8 cellular contexts compared by ENCODE assay signal in genomic region chr17:70552230-70552981, GRCh38.
DNase-seq lines count a peak whose midpoint lies in the region; ATAC-seq and TF ChIP-seq lines count a peak whose summit lies in the region.

No MANE protein-coding gene starts in this region.

- H3K9me3 Mint-ChIP-seq in naive B cell, result peaks cover 0 to 2% (median 0%) of the 10 kb centered on the region in 7 donors

- H3K4me1 Mint-ChIP-seq in naive B cell, result no peaks in the 10 kb centered on the region

- no peak for TF ChIP-seq POLR2A in esophagus muscularis mucosa (IDR thresholded peaks at IDR 0.05; ENCODE audit: low read depth)

- no peaks in the 10 kb centered on the region for H3K36me3 Mint-ChIP-seq in naive B cell

- DNase-seq in EL (peak; percentile 42), RPMI8226 (peak; percentile 51), esophagus muscularis mucosa (ENCODE audit: extremely low spot score) (no peak), naive B cell (peak; percentile 7)
- DNase-seq in activated naive CD4-positive, alpha-beta T cell treated with Interleukin-2 at 50 U/mL for 16 hours, result no peak

- no peak overlapping the region for H3K4me3 ChIP-seq in esophagus muscularis mucosa

- no peak overlapping the region for H3K27ac ChIP-seq in esophagus muscularis mucosa (replicated peaks in 1 of 4)

- intact Hi-C loops in esophagus muscularis mucosa (cut with DNase I), result loop anchor here (5.0 to 10.0 kb wide), 3 partner anchors 388 to 1025 kb away; partner anchors contain the start of gene KCNJ2

- H3K27me3 Mint-ChIP-seq in naive B cell, result peaks cover 0 to 8% (median 1%) of the 10 kb centered on the region in 3 donors

- TF ChIP-seq CTCF in LNCAP (IDR thresholded peaks at IDR 0.05) (peak; percentile 54; the same call in 1 of the 2 replicates), esophagus muscularis mucosa (IDR thresholded peaks at IDR 0.05) (peak; percentile 48 to 54 (median 50))

- no peaks in the 10 kb centered on the region for H3K27me3 ChIP-seq in esophagus muscularis mucosa

- WGBS in esophagus muscularis mucosa, result 35% methylated on average over 8 of the region's 8 CpGs

- ATAC-seq in naive B cell (ENCODE audit: low read depth in 2 of 2) (no peak), HG03442 (IDR thresholded peaks at IDR 0.05; ENCODE audit: unreplicated experiment) (no peak), HG02642 (IDR thresholded peaks at IDR 0.05; ENCODE audit: poor library complexity, unreplicated experiment) (no peak)

- TF ChIP-seq EP300 in esophagus muscularis mucosa (IDR thresholded peaks at IDR 0.05), result no peak

- H3K27ac Mint-ChIP-seq in naive B cell, result no peak overlapping the region

- H3K36me3 ChIP-seq in esophagus muscularis mucosa, result no peaks in the 10 kb centered on the region

- H3K4me3 Mint-ChIP-seq in naive B cell, result no peak overlapping the region

- H3K4me1 ChIP-seq in esophagus muscularis mucosa, result no peaks in the 10 kb centered on the region

- H3K9me3 ChIP-seq in esophagus muscularis mucosa, result no peaks in the 10 kb centered on the region

Comparison
In these comparisons a context has a peak if more than half of its experiments do, and no peak if none do; other contexts are left out.
1. DNase-seq: peak in EL (single experiment), RPMI8226 (single experiment) and naive B cell (single experiment); none in esophagus muscularis mucosa (single experiment) and activated naive CD4-positive, alpha-beta T cell treated with Interleukin-2 at 50 U/mL for 16 hours (single experiment).